Comparison of ENCODE assay signal across 1 cellular context in genomic region chr6:4957521-4958231, GRCh38.
A peak's percentile ranks its signal among the peaks of the same experiment; 100 is the strongest.
TF ChIP-seq lines count a peak whose summit lies in the region.

No MANE protein-coding gene starts in this region.

TF ChIP-seq in K562, 482 proteins besides CTCF, POLR2A, EP300 and RAD21 (continued from another document):
- TF ChIP-seq ZHX1 (conservative IDR thresholded peaks at IDR 0.05; ENCODE audit: low read length) (no peak), JUN (IDR thresholded peaks at IDR 0.05; ENCODE audit: borderline replicate concordance, low read depth, low read length) (no peak), JUN (CRISPR knock-in tag; IDR thresholded peaks at IDR 0.05; ENCODE audit: borderline replicate concordance) (no peak), SMC3 (conservative IDR thresholded peaks at IDR 0.05; ENCODE audit: insufficient read depth, low read depth, low read length) (0 out of 2 replicates have a peak, but pooled peaks have one; percentile 23), CTCFL (IDR thresholded peaks at IDR 0.05; ENCODE audit: borderline replicate concordance, insufficient read depth, low read depth, low read length, poor library complexity, severe bottlenecking) (peak; percentile 5), NFE2 (IDR thresholded peaks at IDR 0.05; ENCODE audit: low read depth) (no peak), ZBTB2 (IDR thresholded peaks at IDR 0.05) (no peak), CREB3 (tag; conservative IDR thresholded peaks at IDR 0.05; ENCODE audit: low read depth) (no peak), SLC30A9 (CRISPR knock-in tag; IDR thresholded peaks at IDR 0.05) (no peak), POLR2AphosphoS2 (IDR thresholded peaks at IDR 0.05; ENCODE audit: low read length) (0 out of 2 replicates have a peak, but pooled peaks have one; percentile 17)
TF ChIP-seq in K562: peak in this region for 3.
